Comparison of ENCODE assay signal across 18 cellular contexts in the genomic region with DNA sequence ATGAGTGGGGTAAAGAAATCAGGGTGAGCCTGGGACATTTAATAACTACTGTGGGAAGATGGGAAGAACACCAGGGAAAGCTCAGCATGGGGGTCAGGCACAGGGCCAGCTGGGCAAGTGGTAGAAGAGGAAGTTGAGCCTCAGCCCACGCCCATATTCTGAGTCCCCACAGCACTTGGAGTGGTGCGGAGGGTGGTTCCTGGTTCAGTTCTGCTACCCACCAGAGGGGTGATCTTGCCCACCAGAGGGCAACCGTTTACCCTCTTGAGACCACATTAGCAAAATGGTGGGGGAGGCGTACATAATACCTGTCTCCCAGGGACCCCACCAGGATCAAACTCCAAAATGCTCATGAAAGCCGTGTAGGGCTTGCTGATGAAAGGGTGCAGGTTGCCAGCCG. TPM values are rescaled to one million over a fixed set of nuclear protein-coding genes. Genes with fewer than 3 reads are reported as not detected.
A peak's percentile ranks its signal among the peaks of the same experiment; 100 is the strongest.
DNase-seq lines count a peak whose midpoint lies in the region; ATAC-seq, FAIRE-seq and TF ChIP-seq lines count a peak whose summit lies in the region.
"Had no signal": no experiment of that assay in that cellular context is flagged by ENCODE, and none has a peak within 500 bp of the region (broad histone marks: within the 10 kb centered on the region; RNA-seq: fewer than 3 reads in every experiment).

No MANE protein-coding gene starts in this region.

- H3K9me3 ChIP-seq in OCI-LY3 (ENCODE audit: insufficient read depth, low read length) (no peaks in the 10 kb centered on the region), kidney (ENCODE audit: control insufficient read depth in 1 of 2, low read length in 2 of 2) (no peaks in the 10 kb centered on the region), uterus (no peaks in the 10 kb centered on the region)
- H3K9me3 ChIP-seq: sigmoid colon, SK-N-SH had no signal

- H3F3A ChIP-seq in GM23338 (replicated peaks; ENCODE audit: low read depth), result peaks cover 19% of the 10 kb centered on the region; the same call in 1 of the 2 replicates

- H3K4me3 Mint-ChIP-seq in GM23338, result no peak overlapping the region; the same call in 2 of the 3 replicates
- H3K4me3 Mint-ChIP-seq: activated T-cell treated with anti-CD3 and anti-CD28 coated beads, Interleukin-2, amount 50 U/mL, for 4 hours had no signal

- H3K27ac Mint-ChIP-seq in GM23338, result no peak overlapping the region

- DNase-seq in AML-193 (lab: John Stamatoyannopoulos, UW) (peak; percentile 27 to 44), GM23338 (ENCODE audit: low spot score) (no peak), kidney (peak; percentile 49), uterus (no peak)
- DNase-seq: activated CD4-positive, CD25-positive, alpha-beta regulatory T cell treated with anti-CD3 and anti-CD28 coated beads, Interleukin-2, amount 50 U/mL, for 72 hours; activated T-cell treated with anti-CD3 and anti-CD28 coated beads, Interleukin-2, amount 50 U/mL, for 4 hours; anterior cingulate cortex; NCI-H146; NCI-H748 treated with DMSO at 0.1 percent for 48 hours; sigmoid colon; SK-N-SH; stimulated activated naive CD8-positive, alpha-beta T cell treated with anti-CD3 and anti-CD28 coated beads, Interleukin-15, Interleukin-2, amounts not matched to agents 100 U/mL and 50 U/mL, for 24 hours had no signal

- H3K27ac ChIP-seq in GM23338 (ENCODE audit: low read depth) (no peak overlapping the region), OCI-LY3 (ENCODE audit: low read length) (no peak overlapping the region), kidney (ENCODE audit: low read depth in 2 of 2, low read length in 2 of 2) (no peak overlapping the region), uterus (no peak overlapping the region)
- H3K27ac ChIP-seq: sigmoid colon had no signal

- H3K79me2 ChIP-seq in GM23338 (replicated peaks; ENCODE audit: insufficient read depth) (no peaks in the 10 kb centered on the region), OCI-LY3 (ENCODE audit: low read length) (no peaks in the 10 kb centered on the region)

- no peak for ATAC-seq in GM23338
- no peak for ATAC-seq in HG02973 (IDR thresholded peaks at IDR 0.05; ENCODE audit: unreplicated experiment)
- ATAC-seq in GM21381 (IDR thresholded peaks at IDR 0.05; ENCODE audit: unreplicated experiment), result no peak
- no peak for ATAC-seq in HG03175 (IDR thresholded peaks at IDR 0.05; ENCODE audit: unreplicated experiment)
- ATAC-seq: activated T-cell treated with anti-CD3 and anti-CD28 coated beads, Interleukin-2, amount 50 U/mL, for 4 hours had no signal

- H3K27me3 ChIP-seq in GM23338 (ENCODE audit: insufficient read depth), result peaks cover 40% of the 10 kb centered on the region
- peaks cover 14% of the 10 kb centered on the region for H3K27me3 ChIP-seq in OCI-LY3 (ENCODE audit: low read depth, low read length)
- H3K27me3 ChIP-seq in uterus, result peaks cover 0 to 9% of the 10 kb centered on the region in 2 donors

- H3K9me2 ChIP-seq in GM23338 (ENCODE audit: insufficient read depth), result no peaks in the 10 kb centered on the region
- H3K9me2 ChIP-seq: SK-N-SH had no signal

- no peak overlapping the region for H2AFZ ChIP-seq in GM23338
- no peak overlapping the region for H2AFZ ChIP-seq in OCI-LY3 (ENCODE audit: low read depth, low read length)

- no peaks in the 10 kb centered on the region for H3K36me3 Mint-ChIP-seq in GM23338 (ENCODE audit: low read depth)

- H3K27me3 Mint-ChIP-seq in GM23338 (ENCODE audit: insufficient read depth, low read depth, poor library complexity), result peaks cover 24% of the 10 kb centered on the region

- intact Hi-C loops in kidney (cut with DNase I) (no loop called here), uterus (cut with DNase I; ENCODE audit: low total_unique reads) (no loop called here)

- peaks cover 49% of the 10 kb centered on the region for H3K4me1 Mint-ChIP-seq in GM23338

- H4K20me1 ChIP-seq in GM23338 (replicated peaks; ENCODE audit: insufficient read depth) (no peaks in the 10 kb centered on the region), OCI-LY3 (ENCODE audit: insufficient read depth, low read length) (no peaks in the 10 kb centered on the region)

- H3K4me2 ChIP-seq in GM23338 (no peak overlapping the region), OCI-LY3 (ENCODE audit: low read length) (no peak overlapping the region)
- H3K4me2 ChIP-seq: SK-N-SH had no signal

- H3K4me1 ChIP-seq in GM23338 (ENCODE audit: insufficient read depth) (peaks cover 40% of the 10 kb centered on the region), OCI-LY3 (ENCODE audit: low read length) (peaks cover 6% of the 10 kb centered on the region; the same call in 1 of the 2 replicates), kidney (ENCODE audit: control insufficient read depth in 1 of 2, insufficient read depth in 1 of 2, low read depth in 1 of 2, low read length in 2 of 2) (peaks cover 10 to 12% of the 10 kb centered on the region in 2 donors), uterus (peaks cover 0 to 12% of the 10 kb centered on the region in 2 donors)

- no peak overlapping the region for H3K4me3 ChIP-seq in GM23338
- no peak overlapping the region for H3K4me3 ChIP-seq in OCI-LY3 (ENCODE audit: low read length)
- H3K4me3 ChIP-seq in kidney (ENCODE audit: low read length in 2 of 2), result no peak overlapping the region
- no peak overlapping the region for H3K4me3 ChIP-seq in uterus
- H3K4me3 ChIP-seq: sigmoid colon had no signal

- FAIRE-seq in kidney (lab: Jason Lieb, UNC), result no peak

- TF ChIP-seq CTCF in GM23338 (conservative IDR thresholded peaks at IDR 0.05; ENCODE audit: low read depth in 2 of 2), result peak; percentile 24 to 31; a peak in 2 of 4 replicates
- TF ChIP-seq CTCF in OCI-LY3 (IDR thresholded peaks at IDR 0.05; ENCODE audit: low read depth, low read length), result peak; percentile 11; the same call in 1 of the 2 replicates
- TF ChIP-seq CTCF in kidney (IDR thresholded peaks at IDR 0.05; ENCODE audit: borderline replicate concordance, extremely low read depth, insufficient read depth), result no peak
- TF ChIP-seq CTCF in uterus (IDR thresholded peaks at IDR 0.05), result no peak

- H3K36me3 ChIP-seq in GM23338 (ENCODE audit: insufficient read depth) (no peaks in the 10 kb centered on the region), OCI-LY3 (replicated peaks; ENCODE audit: low read depth, low read length) (no peaks in the 10 kb centered on the region), kidney (ENCODE audit: control insufficient read depth in 1 of 2, insufficient read depth in 2 of 2, low read length in 2 of 2) (no peaks in the 10 kb centered on the region), uterus (no peaks in the 10 kb centered on the region)
- H3K36me3 ChIP-seq: sigmoid colon had no signal

- H3K9me3 Mint-ChIP-seq in GM23338, result no peaks in the 10 kb centered on the region
- H3K9me3 Mint-ChIP-seq: activated T-cell treated with anti-CD3 and anti-CD28 coated beads, Interleukin-2, amount 50 U/mL, for 4 hours had no signal

- TF ChIP-seq POLR2A in uterus (IDR thresholded peaks at IDR 0.05), result no peak

- H3K9ac ChIP-seq in OCI-LY3 (ENCODE audit: low read length) (no peak overlapping the region), kidney (ENCODE audit: low read length in 2 of 2) (no peak overlapping the region)
- H3K9ac ChIP-seq: SK-N-SH had no signal

TF ChIP-seq in GM23338, 12 proteins besides CTCF, POLR2A, EP300 and RAD21 (continues in another document):
- TF ChIP-seq NANOG (IDR thresholded peaks at IDR 0.05; ENCODE audit: borderline replicate concordance), result no peak
- TF ChIP-seq POLR2AphosphoS5 (IDR thresholded peaks at IDR 0.05; ENCODE audit: low read depth), result no peak
- no peak for TF ChIP-seq JUNB (IDR thresholded peaks at IDR 0.05; ENCODE audit: unreplicated experiment)
- no peak for TF ChIP-seq STAT1 (IDR thresholded peaks at IDR 0.05; ENCODE audit: unreplicated experiment)
- no peak for TF ChIP-seq REST (IDR thresholded peaks at IDR 0.05; ENCODE audit: unreplicated experiment)
- TF ChIP-seq CREB1 (CRISPR knock-in tag; IDR thresholded peaks at IDR 0.05; ENCODE audit: low read depth), result no peak

RNA-seq across cellular contexts. Expression of gene ANKRD33, which starts 16.8 kb away (rescaled TPM):
- total RNA-seq in GM23338 (2014; rRNA removed; shearing (Covaris generic)), result 0.27 and 1.7 TPM in 2 replicates
- polyA plus RNA-seq in GM23338 (2016; fragmentation: Nextera tagmentation; extraction: Ambion mirVana) (0.27 and 0.42 TPM in 2 replicates), kidney (ENCODE audit: insufficient read depth, low read depth, low replicate concordance) (not detected)
- total RNA-seq in kidney (not detected), uterus (1 to 10 TPM in 1 of 4 donors, under 1 TPM in 2, not detected in 1; 0.14 to 2.9 (median 0.27) TPM)
- total RNA-seq: activated T-cell treated with anti-CD3 and anti-CD28 coated beads, Interleukin-2, amount 50 U/mL, for 4 hours; Daoy; H4; sigmoid colon had no signal
- polyA plus RNA-seq: SK-N-SH had no signal

RNA-seq across cellular contexts. Expression of gene FIGNL2, which starts 22.6 kb away (rescaled TPM):
- total RNA-seq in GM23338 (2014; rRNA removed; shearing (Covaris generic)), result 4.1 and 5.2 TPM in 2 replicates
- polyA plus RNA-seq in GM23338 (2016; fragmentation: Nextera tagmentation; extraction: Ambion mirVana) (1.1 and 1.4 TPM in 2 replicates), kidney (ENCODE audit: insufficient read depth, low read depth, low replicate concordance) (3.1 TPM)
- total RNA-seq in kidney (6.1 TPM), uterus (1 to 10 TPM in 2 of 4 donors, not detected in 2; 1.7 to 2.7 TPM)
- total RNA-seq: Daoy, H4 had no signal

RNA-seq across cellular contexts. Expression of gene ACVRL1, which starts 36.2 kb away (rescaled TPM):
- total RNA-seq in GM23338 (2014; rRNA removed; shearing (Covaris generic)), result 0.28 and 0.62 TPM in 2 replicates
- polyA plus RNA-seq in GM23338 (2016; fragmentation: Nextera tagmentation; extraction: Ambion mirVana) (0.23 TPM in 1 of 2 replicates, not detected in the other), kidney (ENCODE audit: insufficient read depth, low read depth, low replicate concordance) (29.1 TPM)
- total RNA-seq in kidney (88.4 TPM), uterus (100 to 1,000 TPM in 3 of 4 donors, 10 to 100 TPM in 1; 52.1 to 161 (median 127) TPM)

Comparison
In these comparisons a context has a peak if more than half of its experiments do, and no peak if none do; other contexts are left out.
1. DNase-seq: peak in AML-193 (2 of 2) and kidney (single experiment); none in GM23338 (single experiment) and uterus (0 of 2).
2. CTCF ChIP-seq: peak in GM23338 (2 of 2) and OCI-LY3 (single experiment); none in kidney (single experiment) and uterus (0 of 4).
3. RNA of gene ACVRL1, which starts 36.2 kb away (total RNA-seq): 52.1 to 161 TPM in uterus and 88.4 TPM in kidney (single experiment); 0.28 to 0.62 TPM in GM23338; every median in the first group is over 10 times any median in the second.